8 cellular contexts compared by ENCODE assay signal in the genomic region with DNA sequence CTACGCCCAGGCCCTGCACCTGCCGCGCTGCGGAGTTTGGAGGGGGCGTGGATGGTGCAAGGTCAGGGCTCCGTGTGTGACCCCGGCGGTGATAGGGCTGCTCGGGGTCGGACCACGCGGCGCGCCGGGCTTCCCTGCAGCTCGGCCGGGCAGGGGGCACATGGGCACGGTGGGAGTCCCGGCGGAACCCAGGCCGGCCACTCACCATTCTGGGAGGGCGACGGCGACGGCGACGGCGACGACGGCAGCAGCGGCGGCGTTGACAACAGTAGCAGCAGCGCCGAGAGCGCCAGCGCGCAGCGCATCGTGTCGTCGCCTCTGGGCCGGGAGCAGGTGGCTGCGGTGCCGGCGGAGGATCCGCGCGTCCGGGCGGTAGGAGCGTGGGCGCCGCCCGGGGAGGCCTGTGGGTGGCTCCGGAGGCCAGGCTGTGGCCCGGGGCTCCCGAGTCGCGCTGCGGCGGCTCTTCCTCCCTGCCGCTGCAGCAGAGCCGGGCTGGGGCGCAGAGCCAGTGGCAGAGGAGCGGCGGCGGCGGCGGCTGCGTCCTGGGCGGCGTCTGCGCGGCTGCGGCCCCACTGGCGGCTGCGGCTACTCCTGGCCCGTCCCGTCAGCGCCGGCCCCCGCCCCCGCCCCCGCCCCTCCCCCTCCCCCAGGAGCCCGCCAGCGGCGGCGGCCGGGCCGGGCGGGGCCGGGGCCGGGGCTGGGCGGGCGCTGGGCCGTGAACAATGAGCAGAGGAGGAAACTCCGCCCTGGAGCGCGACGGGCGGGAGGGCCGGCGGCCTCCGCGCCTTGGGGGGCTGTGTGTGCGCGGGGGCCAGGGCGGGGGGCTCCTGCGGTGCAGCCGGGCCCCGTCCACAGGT. TPM values are rescaled to one million over a fixed set of nuclear protein-coding genes. Genes with fewer than 3 reads are reported as not detected.
DNase-seq lines count a peak whose midpoint lies in the region; ATAC-seq lines count a peak whose summit lies in the region.

A gene (minus strand): TSS at position 574 of the 857 bp plus-strand sequence. CDS start 269 bp downstream, at position 305.

- H3K27ac ChIP-seq in HUES6 (ENCODE audit: low read depth, low read length) (peak within 1 kb of the TSS; percentile 88), thymus (ENCODE audit: low read depth) (no peak within 1 kb of the TSS)

- DNase-seq in D341Med (ENCODE audit: low spot score) = peak; percentile 95
- DNase-seq in RPMI8226 = peak; percentile 86
- DNase-seq in activated gamma-delta T cell treated with anti-CD3 and anti-CD28 coated beads, Interleukin-2, amount 50 U/mL, for 16 hours (ENCODE audit: low read depth) = peak; percentile 18
- DNase-seq in germinal center (ENCODE audit: low spot score) = peak; percentile 85

- H3K4me3 ChIP-seq in HUES6 (ENCODE audit: low read depth, low read length) (peak within 1 kb of the TSS; percentile 95), neuron (ENCODE audit: low read length) (peak within 1 kb of the TSS; percentile 83), thymus (ENCODE audit: low read length) (peak within 1 kb of the TSS; percentile 52)

- peak; percentile 78 for ATAC-seq in GM21423 (IDR thresholded peaks at IDR 0.05; ENCODE audit: unreplicated experiment)

- peak within 1 kb of the TSS; percentile 80 for H2AFZ ChIP-seq in neuron (ENCODE audit: low read depth, low read length)

- H3K27me3 ChIP-seq in HUES6 (ENCODE audit: control insufficient read depth, insufficient read depth, low read length) (peaks cover 14% of the 10 kb centered on the region; the same call in 1 of the 2 replicates), neuron (ENCODE audit: insufficient read depth, low read length) (no peaks in the 10 kb centered on the region), thymus (ENCODE audit: control insufficient read depth, insufficient read depth) (peaks cover 45% of the 10 kb centered on the region)

- peak within 1 kb of the TSS; percentile 89 for H3K9ac ChIP-seq in HUES6 (ENCODE audit: low read length)

- H3K9me3 ChIP-seq in HUES6 (ENCODE audit: control insufficient read depth, insufficient read depth, low read depth, low read length) (no peaks in the 10 kb centered on the region), neuron (ENCODE audit: low read length) (no peaks in the 10 kb centered on the region), thymus (ENCODE audit: control insufficient read depth) (no peaks in the 10 kb centered on the region)

- WGBS in thymus = under 1% methylated on average over 107 of the region's 112 CpGs

- H3K36me3 ChIP-seq in HUES6 (ENCODE audit: control insufficient read depth, insufficient read depth, low read length) (peaks cover 46% of the 10 kb centered on the region), neuron (ENCODE audit: insufficient read depth, low read length) (peaks cover 8% of the 10 kb centered on the region), thymus (ENCODE audit: control insufficient read depth, insufficient read depth) (no peaks in the 10 kb centered on the region)

- peaks cover 40% of the 10 kb centered on the region for H3K4me1 ChIP-seq in HUES6 (ENCODE audit: control insufficient read depth, insufficient read depth, low read length)
- peaks cover 48% of the 10 kb centered on the region for H3K4me1 ChIP-seq in neuron (ENCODE audit: insufficient read depth, low read length)
- H3K4me1 ChIP-seq in thymus (ENCODE audit: control insufficient read depth, insufficient read depth, low read length) = no peaks in the 10 kb centered on the region

RNA-seq across cellular contexts. Expression of the gene that starts here (rescaled TPM):
- polyA plus RNA-seq in thymus = 4.1 TPM

Comparison
In these comparisons a context has a peak if more than half of its experiments do, and no peak if none do; other contexts are left out.
1. DNase-seq: peak in every context shown above with its lines; median percentile 95 in D341Med; 86 in RPMI8226; 85 in germinal center; 18 in activated gamma-delta T cell treated with anti-CD3 and anti-CD28 coated beads, Interleukin-2, amount 50 U/mL, for 16 hours.